Comparison of ENCODE assay signal across 24 cellular contexts in genomic region chr11:21180194-21180593, GRCh38.
"Had no signal": no experiment of that assay in that cellular context is flagged by ENCODE, and none has a peak within 500 bp of the region (broad histone marks: within the 10 kb centered on the region; RNA-seq: fewer than 3 reads in every experiment).

No MANE protein-coding gene starts in this region.

- H3K9ac ChIP-seq: neural progenitor cell, parathyroid adenoma had no signal

- H2AFZ ChIP-seq: neural progenitor cell, parathyroid adenoma had no signal

- H3K4me1 ChIP-seq: neural progenitor cell, parathyroid adenoma, psoas muscle, right lobe of liver, sigmoid colon, thyroid gland, tibial nerve, upper lobe of left lung, vagina had no signal

- DNase-seq: occipital lobe; ovary; posterior cingulate gyrus; psoas muscle; right cardiac atrium; right lobe of liver; sigmoid colon; small intestine; stimulated activated CD4-positive, alpha-beta T cell treated with anti-CD3 and anti-CD28 coated beads, Interleukin-15, amount 100 ng/mL, for 24 hours; stimulated activated CD4-positive, alpha-beta T cell treated with anti-CD3 and anti-CD28 coated beads, Interleukin-2, amount 100 ng/mL, for 24 hours; stimulated activated CD4-positive, alpha-beta T cell treated with anti-CD3 and anti-CD28 coated beads, Interleukin-2, amount 100 ng/mL, for 48 hours; stimulated activated CD4-positive, alpha-beta T cell treated with anti-CD3 and anti-CD28 coated beads, Interleukin-4, amount 100 ng/mL, for 24 hours; stimulated activated naive B cell treated with anti-CD40 and anti-IgM and Interleukin-4, amounts not matched to agents 10 μg/mL and 1 μg/mL and 100 μg/mL, for 72 hours; stimulated activated naive CD4-positive, alpha-beta T cell treated with Interleukin-2 at 50 U/mL for 16 hours; stomach; thyroid gland; trophoblast cell; upper lobe of left lung had no signal

- H3K36me3 ChIP-seq: neural progenitor cell, ovary, right lobe of liver, sigmoid colon, stomach, thoracic aorta, thyroid gland, tibial nerve, upper lobe of left lung, vagina had no signal

- H3K9me3 ChIP-seq: ovary, psoas muscle, right lobe of liver, sigmoid colon, stomach, thoracic aorta, thyroid gland, tibial nerve, upper lobe of left lung, vagina had no signal

- H3K79me2 ChIP-seq: parathyroid adenoma had no signal

- H3K4me2 ChIP-seq: neural progenitor cell had no signal

- H3K4me3 ChIP-seq: neural progenitor cell, ovary, psoas muscle, right lobe of liver, sigmoid colon, stomach, thoracic aorta, thyroid gland, tibial nerve, upper lobe of left lung, vagina had no signal

- ATAC-seq: psoas muscle; right cardiac atrium; right lobe of liver; stimulated activated effector memory CD8-positive, alpha-beta T cell treated with anti-CD3 and anti-CD28 coated beads, Interleukin-12 subunit alpha, Interleukin-12 subunit beta, amount 100 ng/mL, for 72 hours; stimulated activated naive B cell treated with anti-CD40 and anti-IgM and Interleukin-4, amounts not matched to agents 10 μg/mL and 1 μg/mL and 100 μg/mL, for 72 hours had no signal

- H3K27ac ChIP-seq: neural progenitor cell, ovary, parathyroid adenoma, psoas muscle, right lobe of liver, sigmoid colon, stomach, thoracic aorta, thyroid gland, tibial nerve, upper lobe of left lung, vagina had no signal

- H3K27me3 ChIP-seq: neural progenitor cell, ovary, right lobe of liver, sigmoid colon, stomach, thyroid gland, tibial nerve, upper lobe of left lung, vagina had no signal
